ENCODE assay signal across 9 cellular contexts in genomic region chr19:45613926-45614725, GRCh38. TPM values are rescaled to one million over a fixed set of nuclear protein-coding genes. Genes with fewer than 3 reads are reported as not detected.
DNase-seq lines count a peak whose midpoint lies in the region; ATAC-seq and TF ChIP-seq lines count a peak whose summit lies in the region.
"Had no signal": no experiment of that assay in that cellular context is flagged by ENCODE, and none has a peak within 500 bp of the region (broad histone marks: within the 10 kb centered on the region; RNA-seq: fewer than 3 reads in every experiment).

No MANE protein-coding gene starts in this region.

- TF ChIP-seq CTCF in retinal pigment epithelial cell (conservative IDR thresholded peaks at IDR 0.05; ENCODE audit: low read depth, low read length), result no peak

- peak; percentile 44 for ATAC-seq in HG02678 (IDR thresholded peaks at IDR 0.05; ENCODE audit: unreplicated experiment)
- ATAC-seq in T-helper 17 cell, result peak; percentile 51
- no peak for ATAC-seq in HG03135 (IDR thresholded peaks at IDR 0.05; ENCODE audit: unreplicated experiment)

- peak overlapping the region; percentile 89 for H3K27ac Mint-ChIP-seq in T-helper 17 cell

- peaks cover 8% of the 10 kb centered on the region for H3K36me3 Mint-ChIP-seq in T-helper 17 cell (ENCODE audit: low read depth)

- H3K4me3 Mint-ChIP-seq in T-helper 17 cell, result no peak overlapping the region

- H3K4me3 ChIP-seq in retinal pigment epithelial cell (ENCODE audit: low read length), result no peak overlapping the region
- H3K4me3 ChIP-seq: SK-N-MC had no signal

- DNase-seq in EL, result peak; percentile 94
- no peak for DNase-seq in T-helper 17 cell
- DNase-seq in epidermal melanocyte (ENCODE audit: insufficient read length, low spot score), result peak; percentile 60
- DNase-seq in retinal pigment epithelial cell (ENCODE audit: low read depth), result peak; percentile 44
- no peak for DNase-seq in globus pallidus (ENCODE audit: low spot score)
- no peak for DNase-seq in C1 segment of cervical spinal cord (lab: John Stamatoyannopoulos, UW)

- no peaks in the 10 kb centered on the region for H3K9me3 ChIP-seq in T-helper 17 cell (ENCODE audit: control insufficient read depth, low read length, poor library complexity, severe bottlenecking)

- peaks cover 10% of the 10 kb centered on the region for H3K4me1 Mint-ChIP-seq in T-helper 17 cell

- no peaks in the 10 kb centered on the region for H3K27me3 Mint-ChIP-seq in T-helper 17 cell

RNA-seq across cellular contexts. Expression of gene GPR4, which starts 12.1 kb away (rescaled TPM):
- total RNA-seq in T-helper 17 cell, result not detected

RNA-seq across cellular contexts. Expression of gene EML2, which starts 25.1 kb away (rescaled TPM):
- 10 to 100 TPM; 58.1 to 61.2 TPM for total RNA-seq in T-helper 17 cell

RNA-seq across cellular contexts. Expression of gene OPA3, which starts 29.5 kb away (rescaled TPM):
- 1 to 10 TPM; 8.3 to 9.4 TPM for total RNA-seq in T-helper 17 cell

RNA-seq across cellular contexts. Expression of gene GIPR, which starts 53.9 kb away (rescaled TPM):
- total RNA-seq in T-helper 17 cell, result 1 to 10 TPM; 2.3 to 4.6 TPM

Comparison
In these comparisons a context has a peak if more than half of its experiments do, and no peak if none do; other contexts are left out.
1. DNase-seq: peak in EL (single experiment), epidermal melanocyte (single experiment) and retinal pigment epithelial cell (single experiment); none in T-helper 17 cell (0 of 3), globus pallidus (single experiment) and C1 segment of cervical spinal cord (0 of 14).